Comparison of ENCODE assay signal across 18 cellular contexts in the genomic region with DNA sequence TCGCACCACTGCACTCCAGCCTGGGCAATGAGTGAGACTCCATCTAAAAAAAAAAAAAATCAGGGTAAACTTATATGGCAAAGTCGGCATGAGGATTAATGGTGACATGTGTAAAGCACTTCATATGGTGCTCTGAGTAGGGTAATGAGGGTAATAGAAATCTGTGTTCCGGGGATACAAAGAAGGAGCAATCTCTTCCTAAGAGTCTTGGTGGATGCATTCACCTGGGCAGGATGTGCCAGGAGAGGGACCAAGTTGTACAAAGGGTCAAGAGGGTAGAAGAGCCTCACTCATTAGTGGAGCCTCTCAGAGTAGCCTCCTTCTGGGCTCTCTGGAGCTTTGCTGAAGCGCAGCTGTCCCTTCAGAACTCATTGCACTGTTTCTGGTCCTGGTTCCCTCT. TPM values are rescaled to one million over a fixed set of nuclear protein-coding genes. Genes with fewer than 3 reads are reported as not detected.
"Had no signal": no experiment of that assay in that cellular context is flagged by ENCODE, and none has a peak within 500 bp of the region (broad histone marks: within the 10 kb centered on the region; RNA-seq: fewer than 3 reads in every experiment).

No MANE protein-coding gene starts in this region.

- H3K27ac Mint-ChIP-seq: activated CD4-positive, alpha-beta memory T cell treated with anti-CD3 and anti-CD28 coated beads for 36 hours; activated naive CD8-positive, alpha-beta T cell treated with anti-CD3 and anti-CD28 coated beads for 36 hours had no signal

- H3K4me3 Mint-ChIP-seq: activated CD4-positive, alpha-beta memory T cell treated with anti-CD3 and anti-CD28 coated beads for 36 hours; activated naive CD8-positive, alpha-beta T cell treated with anti-CD3 and anti-CD28 coated beads for 36 hours; naive thymus-derived CD4-positive, alpha-beta T cell had no signal

- H3K27ac ChIP-seq: heart right ventricle, neutrophil, WERI-Rb-1 had no signal

- H3K36me3 ChIP-seq: esophagus muscularis mucosa, heart right ventricle, neutrophil, thyroid gland, WERI-Rb-1 had no signal

- H3K27me3 ChIP-seq: esophagus muscularis mucosa, heart right ventricle, neutrophil, thyroid gland had no signal

- H3K9me3 Mint-ChIP-seq: activated CD4-positive, alpha-beta memory T cell treated with anti-CD3 and anti-CD28 coated beads for 36 hours; activated naive CD8-positive, alpha-beta T cell treated with anti-CD3 and anti-CD28 coated beads for 36 hours; naive thymus-derived CD4-positive, alpha-beta T cell had no signal

- H3K4me2 ChIP-seq: smooth muscle cell had no signal

- DNase-seq: activated T-cell treated with anti-CD3 and anti-CD28 coated beads for 4 hours; effector CD4-positive, alpha-beta T cell had no signal

- H3K27me3 Mint-ChIP-seq: activated CD4-positive, alpha-beta memory T cell treated with anti-CD3 and anti-CD28 coated beads for 36 hours; activated naive CD8-positive, alpha-beta T cell treated with anti-CD3 and anti-CD28 coated beads for 36 hours; naive thymus-derived CD4-positive, alpha-beta T cell had no signal

- H3K9me3 ChIP-seq: esophagus muscularis mucosa, heart right ventricle, mucosa of descending colon, neutrophil, thyroid gland had no signal

- H3K36me3 Mint-ChIP-seq: activated CD4-positive, alpha-beta memory T cell treated with anti-CD3 and anti-CD28 coated beads for 36 hours; activated naive CD8-positive, alpha-beta T cell treated with anti-CD3 and anti-CD28 coated beads for 36 hours; naive thymus-derived CD4-positive, alpha-beta T cell had no signal

- H3K4me3 ChIP-seq: esophagus muscularis mucosa, heart right ventricle, mucosa of descending colon, smooth muscle cell, thyroid gland had no signal

RNA-seq across cellular contexts. Expression of gene CX3CR1, which starts 9.3 kb away (rescaled TPM):
- total RNA-seq: endothelial cell of umbilical vein, smooth muscle cell had no signal
- polyA plus RNA-seq: endothelial cell of umbilical vein, smooth muscle cell had no signal

RNA-seq across cellular contexts. Expression of gene CCR8, which starts 40.4 kb away (rescaled TPM):
- total RNA-seq: activated naive CD8-positive, alpha-beta T cell treated with anti-CD3 and anti-CD28 coated beads for 36 hours; cerebellum; endothelial cell of umbilical vein; esophagus muscularis mucosa; heart right ventricle; lower leg skin; sciatic nerve; smooth muscle cell; subcutaneous adipose tissue; thyroid gland; urinary bladder had no signal
- polyA plus RNA-seq: endothelial cell of umbilical vein; heart right ventricle; naive thymus-derived CD4-positive, alpha-beta T cell; smooth muscle cell; urinary bladder had no signal
